Comparison of ENCODE assay signal across 8 cellular contexts in genomic region chr12:56258068-56258819, GRCh38. TPM values are rescaled to one million over a fixed set of nuclear protein-coding genes. Genes with fewer than 3 reads are reported as not detected.
DNase-seq lines count a peak whose midpoint lies in the region; TF ChIP-seq lines count a peak whose summit lies in the region.

TSS of gene ANKRD52 (minus strand) at chr12:56258384. CDS start at chr12:56258269, 115 bp downstream.

- H3K4me1 ChIP-seq in SJCRH30, result peaks cover 15% of the 10 kb centered on the region; the same call in 1 of the 2 replicates

- TF ChIP-seq CTCF in LNCaP clone FGC (IDR thresholded peaks at IDR 0.05; ENCODE audit: control insufficient read depth, extremely low read depth, insufficient read depth), result peak; percentile 90

- no peaks in the 10 kb centered on the region for H3K27me3 ChIP-seq in SJCRH30

- peak within 1 kb of the TSS; percentile 72 for H3K27ac ChIP-seq in SJCRH30

- H3K4me3 ChIP-seq in LNCaP clone FGC (ENCODE audit: low read depth, low read length) (peak within 1 kb of the TSS; percentile 84), SJCRH30 (peak within 1 kb of the TSS; percentile 87)

- H3K36me3 ChIP-seq in SJCRH30, result peaks cover 13% of the 10 kb centered on the region

- DNase-seq in GM03348 (ENCODE audit: low spot score), result peak; percentile 97
- DNase-seq in GOT3 (lab: John Stamatoyannopoulos, UW), result peak; percentile 41
- DNase-seq in LNCaP clone FGC (ENCODE audit: low read depth), result no peak
- DNase-seq in SJCRH30, result peak; percentile 78 to 84
- peak; percentile 82 for DNase-seq in activated naive CD4-positive, alpha-beta T cell treated with Interleukin-2 at 50 U/mL for 16 hours
- DNase-seq in germinal center (ENCODE audit: low spot score), result peak; percentile 94
- peak in 51 of 56 donors; percentile 24 to 84 (median 70) for DNase-seq in nucleus accumbens (lab: John Stamatoyannopoulos, UW)
- peak; percentile 80 for DNase-seq in superior temporal gyrus (ENCODE audit: extremely low spot score)

- H3K9me3 ChIP-seq in SJCRH30 (replicated peaks), result no peaks in the 10 kb centered on the region

RNA-seq across cellular contexts. Expression of gene ANKRD52, which starts in this region (rescaled TPM):
- 12.0 and 12.5 TPM in 2 replicates for total RNA-seq in SJCRH30 (2014; rRNA removed; shearing (Covaris generic))
